8 cellular contexts compared by ENCODE assay signal in the genomic region with DNA sequence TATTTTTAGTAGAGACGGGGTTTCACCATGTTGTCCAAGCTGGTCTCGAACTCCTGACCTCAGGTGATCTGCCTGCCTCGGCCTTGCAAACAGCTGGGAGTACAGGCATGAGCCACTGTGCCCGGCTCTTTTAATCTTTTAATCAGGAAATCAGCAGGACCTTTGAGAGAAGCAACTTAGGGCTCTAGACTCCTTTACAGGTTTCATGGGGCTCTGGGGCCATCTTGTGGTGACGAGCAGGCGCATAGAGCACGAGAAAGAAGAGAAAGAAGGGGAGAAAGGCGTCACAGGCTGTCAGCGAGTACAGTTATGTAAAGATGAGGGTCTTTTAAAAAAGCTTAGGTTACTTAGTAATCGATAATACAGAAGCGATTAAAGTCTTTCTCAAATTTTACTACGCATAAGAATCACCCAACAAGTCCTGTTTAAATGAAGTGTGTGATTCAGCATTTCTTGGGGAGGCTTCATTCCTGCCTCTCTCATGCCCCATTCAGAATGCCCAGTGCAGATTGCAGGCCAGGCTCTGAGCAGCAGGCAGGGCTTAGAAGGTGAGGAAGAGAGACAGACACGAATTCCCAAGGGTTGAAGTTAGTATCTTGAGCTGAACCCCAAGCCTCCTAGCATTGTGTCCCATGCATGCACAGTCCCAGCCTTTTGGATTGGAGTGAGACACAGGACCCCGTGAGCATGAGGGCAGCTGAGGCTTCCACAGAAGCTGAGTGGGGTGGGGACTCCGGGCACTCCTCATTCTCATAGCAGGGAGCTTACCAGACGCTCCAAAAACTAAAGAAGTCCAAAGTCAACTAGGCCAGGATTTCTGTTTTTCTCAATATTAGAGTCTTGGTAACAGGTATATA. TPM values are rescaled to one million over a fixed set of nuclear protein-coding genes. Genes with fewer than 3 reads are reported as not detected.
DNase-seq lines count a peak whose midpoint lies in the region; ATAC-seq and TF ChIP-seq lines count a peak whose summit lies in the region.

No MANE protein-coding gene starts in this region.

- DNase-seq in AG09319 (ENCODE audit: extremely low read depth, low read depth) = peak; percentile 53
- peak; percentile 62 for DNase-seq in NCI-H2171 treated with DMSO at 0.1 percent for 48 hours (lab: John Stamatoyannopoulos, UW)
- peak; percentile 84 for DNase-seq in activated CD4-positive, alpha-beta T cell treated with anti-CD3 and anti-CD28 coated beads, Interleukin-2, amount 10 ng/mL, durations not matched to agents 24 days and 14 days
- DNase-seq in effector memory CD8-positive, alpha-beta T cell = peak; percentile 16 to 29 (median 22)
- DNase-seq in medulla oblongata (ENCODE audit: extremely low spot score) = peak; percentile 90
- DNase-seq in stimulated activated naive CD8-positive, alpha-beta T cell treated with anti-CD3 and anti-CD28 coated beads, Interleukin-15, amount 100 ng/mL, for 72 hours = peak; percentile 36 to 53

- no peaks in the 10 kb centered on the region for H3K36me3 Mint-ChIP-seq in activated CD4-positive, alpha-beta T cell treated with anti-CD3 and anti-CD28 coated beads, Interleukin-2, amount 10 ng/mL, durations not matched to agents 24 days and 14 days (ENCODE audit: low read depth)
- H3K36me3 Mint-ChIP-seq in effector memory CD8-positive, alpha-beta T cell (ENCODE audit: insufficient read depth) = no peaks in the 10 kb centered on the region

- ATAC-seq in GM18511 (IDR thresholded peaks at IDR 0.05; ENCODE audit: unreplicated experiment) (peak; percentile 96), HG03103 (IDR thresholded peaks at IDR 0.05; ENCODE audit: low read depth, unreplicated experiment) (peak; percentile 90)
- peak; percentile 41 for ATAC-seq in effector memory CD8-positive, alpha-beta T cell (replicated peaks)
- ATAC-seq in stimulated activated naive CD8-positive, alpha-beta T cell treated with anti-CD3 and anti-CD28 coated beads, Interleukin-15, amount 100 ng/mL, for 72 hours = peak; percentile 78

- H3K4me3 Mint-ChIP-seq in activated CD4-positive, alpha-beta T cell treated with anti-CD3 and anti-CD28 coated beads, Interleukin-2, amount 10 ng/mL, durations not matched to agents 24 days and 14 days = no peak overlapping the region
- no peak overlapping the region for H3K4me3 Mint-ChIP-seq in effector memory CD8-positive, alpha-beta T cell
- H3K4me3 Mint-ChIP-seq in stimulated activated naive CD8-positive, alpha-beta T cell treated with anti-CD3 and anti-CD28 coated beads, Interleukin-15, amount 100 ng/mL, for 72 hours = no peak overlapping the region

- TF ChIP-seq CTCF in AG09319 (IDR thresholded peaks at IDR 0.05; ENCODE audit: low read depth, low read length) = peak; percentile 94

- H3K27ac Mint-ChIP-seq in activated CD4-positive, alpha-beta T cell treated with anti-CD3 and anti-CD28 coated beads, Interleukin-2, amount 10 ng/mL, durations not matched to agents 24 days and 14 days = no peak overlapping the region
- no peak overlapping the region for H3K27ac Mint-ChIP-seq in effector memory CD8-positive, alpha-beta T cell
- H3K27ac Mint-ChIP-seq in stimulated activated naive CD8-positive, alpha-beta T cell treated with anti-CD3 and anti-CD28 coated beads, Interleukin-15, amount 100 ng/mL, for 72 hours = no peak overlapping the region

- peaks cover 14% of the 10 kb centered on the region for H3K9me3 Mint-ChIP-seq in activated CD4-positive, alpha-beta T cell treated with anti-CD3 and anti-CD28 coated beads, Interleukin-2, amount 10 ng/mL, durations not matched to agents 24 days and 14 days
- H3K9me3 Mint-ChIP-seq in effector memory CD8-positive, alpha-beta T cell = no peaks in the 10 kb centered on the region
- peaks cover 0 to 6% of the 10 kb centered on the region in 2 donors for H3K9me3 Mint-ChIP-seq in stimulated activated naive CD8-positive, alpha-beta T cell treated with anti-CD3 and anti-CD28 coated beads, Interleukin-15, amount 100 ng/mL, for 72 hours

- H3K27me3 Mint-ChIP-seq in activated CD4-positive, alpha-beta T cell treated with anti-CD3 and anti-CD28 coated beads, Interleukin-2, amount 10 ng/mL, durations not matched to agents 24 days and 14 days = peaks cover 13% of the 10 kb centered on the region
- H3K27me3 Mint-ChIP-seq in effector memory CD8-positive, alpha-beta T cell = peaks cover 39 to 63% of the 10 kb centered on the region in 2 donors
- peaks cover 33% of the 10 kb centered on the region for H3K27me3 Mint-ChIP-seq in stimulated activated naive CD8-positive, alpha-beta T cell treated with anti-CD3 and anti-CD28 coated beads, Interleukin-15, amount 100 ng/mL, for 72 hours

- H3K4me1 Mint-ChIP-seq in activated CD4-positive, alpha-beta T cell treated with anti-CD3 and anti-CD28 coated beads, Interleukin-2, amount 10 ng/mL, durations not matched to agents 24 days and 14 days = no peaks in the 10 kb centered on the region
- peaks cover 2 to 5% of the 10 kb centered on the region in 2 donors for H3K4me1 Mint-ChIP-seq in effector memory CD8-positive, alpha-beta T cell (ENCODE audit: low read depth in 2 of 2)
- H3K4me1 Mint-ChIP-seq in stimulated activated naive CD8-positive, alpha-beta T cell treated with anti-CD3 and anti-CD28 coated beads, Interleukin-15, amount 100 ng/mL, for 72 hours = peaks cover 5% of the 10 kb centered on the region

- intact Hi-C loops in activated CD4-positive, alpha-beta T cell treated with anti-CD3 and anti-CD28 coated beads, Interleukin-2, amount 10 ng/mL, durations not matched to agents 24 days and 14 days (cut with micrococcal nuclease) = loop anchor here (1.0 to 5.0 kb wide), 2 partner anchors 115 to 206 kb away; no protein-coding TSS in a partner anchor

RNA-seq across cellular contexts. Expression of a gene that starts 23.6 kb away (rescaled TPM):
- 284 and 294 TPM in 2 replicates for total RNA-seq in activated CD4-positive, alpha-beta T cell treated with anti-CD3 and anti-CD28 coated beads, Interleukin-2, amount 10 ng/mL, durations not matched to agents 24 days and 14 days

Comparison
In these comparisons a context has a peak if more than half of its experiments do, and no peak if none do; other contexts are left out.
1. Peak in every context shown above with its lines: DNase-seq and ATAC-seq.
2. DNase-seq: peak in every context shown above with its lines; median percentile 90 in medulla oblongata; 84 in activated CD4-positive, alpha-beta T cell treated with anti-CD3 and anti-CD28 coated beads, Interleukin-2, amount 10 ng/mL, durations not matched to agents 24 days and 14 days; 62 in NCI-H2171 treated with DMSO at 0.1 percent for 48 hours; 53 in AG09319; 44 in stimulated activated naive CD8-positive, alpha-beta T cell treated with anti-CD3 and anti-CD28 coated beads, Interleukin-15, amount 100 ng/mL, for 72 hours; 22 in effector memory CD8-positive, alpha-beta T cell.
3. ATAC-seq: peak in every context shown above with its lines; median percentile 96 in GM18511; 90 in HG03103; 78 in stimulated activated naive CD8-positive, alpha-beta T cell treated with anti-CD3 and anti-CD28 coated beads, Interleukin-15, amount 100 ng/mL, for 72 hours; 41 in effector memory CD8-positive, alpha-beta T cell.